ENCODE assay signal across 8 cellular contexts in genomic region chr19:8396563-8397203, GRCh38. TPM values are rescaled to one million over a fixed set of nuclear protein-coding genes. Genes with fewer than 3 reads are reported as not detected.
A peak's percentile ranks its signal among the peaks of the same experiment; 100 is the strongest.
DNase-seq lines count a peak whose midpoint lies in the region; ATAC-seq, FAIRE-seq and TF ChIP-seq lines count a peak whose summit lies in the region.

No MANE protein-coding gene starts in this region.

- H3K4me1 ChIP-seq in fibroblast of lung (ENCODE audit: control insufficient read depth, extremely low read depth, insufficient read depth, low read length) = peaks cover 6% of the 10 kb centered on the region
- H3K4me1 ChIP-seq in thoracic aorta (ENCODE audit: control insufficient read depth in 1 of 2, low read depth in 2 of 2) = peaks cover 24 to 56% of the 10 kb centered on the region in 2 donors

- H2AFZ ChIP-seq in fibroblast of lung (ENCODE audit: low read length) = no peak overlapping the region

- no peaks in the 10 kb centered on the region for H3K9me3 ChIP-seq in fibroblast of lung (ENCODE audit: control insufficient read depth, insufficient read depth, low read depth, low read length)
- no peaks in the 10 kb centered on the region for H3K9me3 ChIP-seq in thoracic aorta

- TF ChIP-seq CTCF in fibroblast of lung (conservative IDR thresholded peaks at IDR 0.05 in 1 of 2, IDR thresholded peaks at IDR 0.05 in 1 of 2; ENCODE audit: low read depth in 1 of 2, low read length in 2 of 2) (peak; percentile 64 to 71), thoracic aorta (IDR thresholded peaks at IDR 0.05) (peak; percentile 61)

- H3K27me3 ChIP-seq in fibroblast of lung (ENCODE audit: control insufficient read depth, insufficient read depth, low read length) (no peaks in the 10 kb centered on the region), thoracic aorta (replicated peaks; ENCODE audit: insufficient read depth) (no peaks in the 10 kb centered on the region)

- H3K4me3 ChIP-seq in fibroblast of lung (replicated peaks in 1 of 4; ENCODE audit: control extremely low read depth in 1 of 4, insufficient read depth in 1 of 4, low read depth in 3 of 4, low read length in 4 of 4) = no peak overlapping the region
- H3K4me3 ChIP-seq in thoracic aorta = no peak overlapping the region

- H3K79me2 ChIP-seq in fibroblast of lung (ENCODE audit: control insufficient read depth, insufficient read depth, low read length) = peaks cover 29% of the 10 kb centered on the region

- H3K27ac ChIP-seq in fibroblast of lung (ENCODE audit: insufficient read depth, low read length) (no peak overlapping the region), thoracic aorta (no peak overlapping the region)

- H3K36me3 ChIP-seq in fibroblast of lung (ENCODE audit: control insufficient read depth, insufficient read depth, low read length) = peaks cover 1% of the 10 kb centered on the region
- H3K36me3 ChIP-seq in thoracic aorta = peaks cover 9% of the 10 kb centered on the region

- DNase-seq in NCI-H524 (lab: John Stamatoyannopoulos, UW) = peak; percentile 6 to 34
- DNase-seq in NCI-H524 treated with DMSO at 0.1 percent for 48 hours (lab: John Stamatoyannopoulos, UW) = no peak
- peak; percentile 19 for DNase-seq in RCC 7860 (ENCODE audit: low spot score)
- peak; percentile 40 to 44 for DNase-seq in activated T-helper 1 cell treated with anti-CD3 and anti-CD28 coated beads, Interleukin-2, amount 50 U/mL, for 16 hours (ENCODE audit: low read depth in 1 of 2, low spot score in 1 of 2)
- peak; percentile 42 to 53 for DNase-seq in fibroblast of lung (ENCODE audit: low read depth in 2 of 2)
- DNase-seq in occipital lobe (lab: John Stamatoyannopoulos, UW) = peak; percentile 36
- no peak for DNase-seq in thoracic aorta (ENCODE audit: low spot score)

- ATAC-seq in thoracic aorta (ENCODE audit: insufficient number of reproducible peaks, low FRiP score, low read depth) (no peak), HG03469 (IDR thresholded peaks at IDR 0.05; ENCODE audit: unreplicated experiment) (no peak)

- no peak overlapping the region for H3K9ac ChIP-seq in fibroblast of lung (ENCODE audit: insufficient read depth, low read length)

- FAIRE-seq in RCC 7860 (lab: Jason Lieb, UNC) = no peak

- no peak overlapping the region for H3K4me2 ChIP-seq in fibroblast of lung (ENCODE audit: extremely low read depth, insufficient read depth, low read length)

- H4K20me1 ChIP-seq in fibroblast of lung (ENCODE audit: control insufficient read depth, extremely low read depth, insufficient read depth, low read length) = no peaks in the 10 kb centered on the region

RNA-seq across cellular contexts. Expression of gene RAB11B, which starts 6.5 kb away (rescaled TPM):
- total RNA-seq in fibroblast of lung = 46.2 and 47.0 TPM in 2 replicates
- 27.8 and 34.8 TPM in 2 replicates for polyA plus RNA-seq in fibroblast of lung
- polyA plus RNA-seq in fibroblast of lung (2012) = 89.5 and 104 TPM in 2 replicates
- 29.3 and 32.9 TPM in 2 replicates for polyA minus RNA-seq in fibroblast of lung (ENCODE audit: low replicate concordance)
- total RNA-seq in occipital lobe = 76.9 TPM
- total RNA-seq in thoracic aorta = 10 to 100 TPM; 53.4 to 69.3 TPM

RNA-seq across cellular contexts. Expression of gene MARCHF2, which starts 16.4 kb away (rescaled TPM):
- total RNA-seq in fibroblast of lung (57.5 and 90.8 TPM in 2 replicates), occipital lobe (52.3 TPM), thoracic aorta (100 to 1,000 TPM; 165 to 294 TPM)
- polyA plus RNA-seq in fibroblast of lung = 16.8 and 19.4 TPM in 2 replicates
- 24.0 and 28.1 TPM in 2 replicates for polyA plus RNA-seq in fibroblast of lung (2012)
- polyA minus RNA-seq in fibroblast of lung (ENCODE audit: low replicate concordance) = 20.1 and 23.2 TPM in 2 replicates

RNA-seq across cellular contexts. Expression of gene ANGPTL4, which starts 32.7 kb away (rescaled TPM):
- 1.7 and 6.7 TPM in 2 replicates for total RNA-seq in fibroblast of lung
- polyA plus RNA-seq in fibroblast of lung = 6.0 and 6.6 TPM in 2 replicates
- 7.1 and 8.1 TPM in 2 replicates for polyA plus RNA-seq in fibroblast of lung (2012)
- polyA minus RNA-seq in fibroblast of lung (ENCODE audit: low replicate concordance) = 2.5 and 5.8 TPM in 2 replicates
- total RNA-seq in occipital lobe = 0.94 TPM
- total RNA-seq in thoracic aorta = 10 to 100 TPM; 29.9 to 99.1 TPM

RNA-seq across cellular contexts. Expression of gene HNRNPM, which starts 48.1 kb away (rescaled TPM):
- total RNA-seq in fibroblast of lung (36.2 and 51.5 TPM in 2 replicates), occipital lobe (49.9 TPM), thoracic aorta (100 to 1,000 TPM; 117 to 155 TPM)
- polyA plus RNA-seq in fibroblast of lung = 104 and 136 TPM in 2 replicates
- polyA plus RNA-seq in fibroblast of lung (2012) = 180 and 281 TPM in 2 replicates
- 24.3 and 35.9 TPM in 2 replicates for polyA minus RNA-seq in fibroblast of lung (ENCODE audit: low replicate concordance)

RNA-seq across cellular contexts. Expression of gene KANK3, which starts 53.6 kb away (rescaled TPM):
- total RNA-seq in fibroblast of lung (0.17 and 0.26 TPM in 2 replicates), occipital lobe (5.1 TPM), thoracic aorta (10 to 100 TPM; 10.0 to 13.0 TPM)
- polyA plus RNA-seq in fibroblast of lung = 0.23 TPM in 1 of 2 replicates, not detected in the other
- polyA plus RNA-seq in fibroblast of lung (2012) = 0.64 TPM in 1 of 2 replicates, not detected in the other
- polyA minus RNA-seq in fibroblast of lung (ENCODE audit: low replicate concordance) = not detected in 2 replicates

Comparison
In these comparisons a context has a peak if more than half of its experiments do, and no peak if none do; other contexts are left out.
1. DNase-seq: peak in NCI-H524 (2 of 2), RCC 7860 (single experiment), activated T-helper 1 cell treated with anti-CD3 and anti-CD28 coated beads, Interleukin-2, amount 50 U/mL, for 16 hours (2 of 2), fibroblast of lung (2 of 2) and occipital lobe (single experiment); none in NCI-H524 treated with DMSO at 0.1 percent for 48 hours (single experiment) and thoracic aorta (single experiment).